8 cellular contexts compared by ENCODE assay signal in the genomic region with DNA sequence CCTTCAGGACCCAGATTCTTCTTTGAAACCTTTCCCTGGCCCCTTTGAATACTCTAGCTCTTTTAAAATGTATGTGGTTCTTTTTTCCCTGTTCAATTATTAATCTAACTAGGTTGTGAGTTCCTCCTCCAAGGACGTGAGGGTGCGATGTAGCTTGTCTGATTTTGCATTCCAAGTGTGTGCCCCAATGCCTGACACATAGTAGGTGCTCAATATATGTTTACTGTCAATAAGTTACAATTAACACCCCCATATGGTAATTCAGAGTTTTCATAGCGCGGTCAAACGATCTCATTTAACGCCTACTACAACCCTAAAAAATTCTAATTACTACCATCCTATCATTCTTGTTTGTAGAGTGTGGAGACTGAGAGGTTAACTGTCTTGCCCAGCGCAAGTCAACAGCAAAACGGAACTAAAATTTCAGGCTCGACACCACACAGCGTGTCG. TPM values are rescaled to one million over a fixed set of nuclear protein-coding genes. Genes with fewer than 3 reads are reported as not detected.
DNase-seq lines count a peak whose midpoint lies in the region; ATAC-seq and TF ChIP-seq lines count a peak whose summit lies in the region.

No MANE protein-coding gene starts in this region.

- H3K4me1 Mint-ChIP-seq in activated T-cell treated with anti-CD3 and anti-CD28 coated beads, Interleukin-2, amount 50 U/mL, for 24 hours (ENCODE audit: low read depth): peaks cover 32% of the 10 kb centered on the region

- no peak for DNase-seq in activated T-cell treated with anti-CD3 and anti-CD28 coated beads, Interleukin-2, amount 50 U/mL, for 24 hours
- DNase-seq in activated T-cell treated with anti-CD3 and anti-CD28 coated beads for 4 hours (no peak), adipocyte (ENCODE audit: low read depth) (no peak), left lung (no peak), thyroid gland (no peak), ureter (ENCODE audit: low spot score) (no peak)

- H3K27ac ChIP-seq in left lung (peak overlapping the region; percentile 48 to 94), thyroid gland (peak overlapping the region; percentile 7 to 93 (median 14))

- peaks cover 25% of the 10 kb centered on the region for H3K36me3 Mint-ChIP-seq in activated T-cell treated with anti-CD3 and anti-CD28 coated beads, Interleukin-2, amount 50 U/mL, for 24 hours (ENCODE audit: low read depth)

- H3K4me1 ChIP-seq in adipocyte (ENCODE audit: control insufficient read depth, insufficient read depth, low read length) (peaks cover 18% of the 10 kb centered on the region), left lung (peaks cover 9 to 31% of the 10 kb centered on the region in 2 donors), thyroid gland (peaks cover 19 to 27% of the 10 kb centered on the region in 2 donors)

- ATAC-seq in left lung: no peak
- ATAC-seq in HG03196 (IDR thresholded peaks at IDR 0.05; ENCODE audit: unreplicated experiment): no peak
- ATAC-seq in HG03280 (IDR thresholded peaks at IDR 0.05; ENCODE audit: unreplicated experiment): no peak

- H3K36me3 ChIP-seq in adipocyte (ENCODE audit: control insufficient read depth, insufficient read depth, low read length, severe bottlenecking) (no peaks in the 10 kb centered on the region), left lung (no peaks in the 10 kb centered on the region), thyroid gland (no peaks in the 10 kb centered on the region)

- 16 to 17% methylated on average over 11 of the region's 11 CpGs for WGBS in thyroid gland, 2 donors

- H3K4me3 ChIP-seq in adipocyte (ENCODE audit: low read length) (peak overlapping the region; percentile 93), left lung (peak overlapping the region; percentile 97 to 100), thyroid gland (replicated peaks in 1 of 3) (peak overlapping the region in 1 of 3 donors; percentile 78)

- no peaks in the 10 kb centered on the region for H3K27me3 Mint-ChIP-seq in activated T-cell treated with anti-CD3 and anti-CD28 coated beads, Interleukin-2, amount 50 U/mL, for 24 hours

- H3K4me3 Mint-ChIP-seq in activated T-cell treated with anti-CD3 and anti-CD28 coated beads, Interleukin-2, amount 50 U/mL, for 24 hours: peak overlapping the region; percentile 88

- no peaks in the 10 kb centered on the region for H3K9me3 Mint-ChIP-seq in activated T-cell treated with anti-CD3 and anti-CD28 coated beads, Interleukin-2, amount 50 U/mL, for 24 hours

- H3K9ac ChIP-seq in adipocyte (ENCODE audit: low read length): peak overlapping the region; percentile 96

- H3K9me3 ChIP-seq in adipocyte (ENCODE audit: control insufficient read depth, low read length) (no peaks in the 10 kb centered on the region), left lung (no peaks in the 10 kb centered on the region), thyroid gland (no peaks in the 10 kb centered on the region)

- TF ChIP-seq POLR2A in thyroid gland (IDR thresholded peaks at IDR 0.05): no peak

- H3K27me3 ChIP-seq in adipocyte (replicated peaks; ENCODE audit: control insufficient read depth, insufficient read depth, low read length): peaks cover 3% of the 10 kb centered on the region
- H3K27me3 ChIP-seq in left lung: peaks cover 0 to 11% of the 10 kb centered on the region in 2 donors
- no peaks in the 10 kb centered on the region for H3K27me3 ChIP-seq in thyroid gland

- H3K27ac Mint-ChIP-seq in activated T-cell treated with anti-CD3 and anti-CD28 coated beads, Interleukin-2, amount 50 U/mL, for 24 hours: peak overlapping the region; percentile 99

- no peak for TF ChIP-seq CTCF in left lung (IDR thresholded peaks at IDR 0.05)
- TF ChIP-seq CTCF in thyroid gland (IDR thresholded peaks at IDR 0.05): no peak

- intact Hi-C loops in left lung (cut with DNase I): no loop called here
- intact Hi-C loops in thyroid gland (cut with DNase I): loop anchor here (10.0 kb wide), 1 partner anchor 190 kb away; the partner anchor contains the start of gene HEATR1

RNA-seq across cellular contexts. Expression of gene MTR, which starts 0.5 kb away (rescaled TPM):
- 10 to 100 TPM; 35.9 to 40.4 TPM for total RNA-seq in left lung
- total RNA-seq in thyroid gland: 10 to 100 TPM; 43.2 to 78.3 (median 47.0) TPM
- total RNA-seq in ureter: 72.0 TPM
